Comparison of ENCODE assay signal across 8 cellular contexts in the genomic region with DNA sequence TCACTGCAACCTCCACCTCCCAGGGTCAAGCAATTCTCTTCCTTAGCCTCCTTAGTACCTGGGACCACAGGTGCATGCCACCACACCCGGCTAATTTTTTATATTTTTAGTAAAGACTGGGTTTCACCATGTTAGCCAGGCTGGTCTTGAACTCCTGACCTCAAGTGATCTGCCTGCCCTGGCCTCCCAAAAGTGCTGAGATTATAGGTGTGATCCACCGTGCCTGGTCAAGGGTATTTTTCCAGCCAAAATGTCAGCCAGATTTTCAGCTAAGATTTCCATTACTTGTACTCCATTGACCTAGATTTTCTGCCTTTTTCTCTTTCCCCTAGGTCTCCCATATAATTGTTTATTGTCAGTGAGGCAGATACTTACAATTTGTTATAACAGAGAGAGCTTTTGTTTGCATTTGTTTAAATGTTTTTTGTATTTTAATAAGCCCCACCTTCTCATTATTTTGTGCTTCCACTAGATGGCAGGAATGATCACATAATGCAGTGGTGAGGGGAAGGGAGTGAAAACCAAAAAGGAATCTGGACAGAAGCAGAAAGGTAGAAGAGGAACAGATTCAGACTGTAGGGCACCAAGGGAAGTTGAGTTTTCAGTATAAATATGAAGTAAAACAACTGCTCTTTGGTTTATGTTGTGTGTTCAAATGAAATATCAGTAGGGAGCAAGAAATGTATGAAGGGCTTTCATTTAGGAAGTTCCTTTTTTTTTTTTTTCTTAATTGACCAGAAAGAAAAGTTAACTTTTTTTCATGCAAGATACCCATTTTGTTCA. TPM values are rescaled to one million over a fixed set of nuclear protein-coding genes. Genes with fewer than 3 reads are reported as not detected.
A peak's percentile ranks its signal among the peaks of the same experiment; 100 is the strongest.
DNase-seq lines count a peak whose midpoint lies in the region; ATAC-seq, FAIRE-seq and TF ChIP-seq lines count a peak whose summit lies in the region.

No MANE protein-coding gene starts in this region.

- H3K4me1 ChIP-seq in A549 (no peaks in the 10 kb centered on the region; the same call in 2 of the 3 replicates), MM.1S (ENCODE audit: low read length) (no peaks in the 10 kb centered on the region), foreskin keratinocyte (no peaks in the 10 kb centered on the region)

- POLR2A ChIA-PET in A549 (lab: Yijun Ruan, JAX) = no interaction called here

- H3K9me3 ChIP-seq in A549 (no peaks in the 10 kb centered on the region), MM.1S (replicated peaks; ENCODE audit: insufficient read depth, low read length) (no peaks in the 10 kb centered on the region)

- WGBS in A549 (ENCODE audit: missing lambda C conversion rate) = 60% methylated on average over 2 of the region's 2 CpGs

- no peak overlapping the region for H3K4me3 Mint-ChIP-seq in progenitor cell of endocrine pancreas (ENCODE audit: low read depth)
- no peak overlapping the region for H3K4me3 Mint-ChIP-seq in activated naive CD4-positive, alpha-beta T cell treated with anti-CD3 and anti-CD28 coated beads for 36 hours

- no peak overlapping the region for H3K4me3 ChIP-seq in A549
- H3K4me3 ChIP-seq in MM.1S (ENCODE audit: low read length) = no peak overlapping the region

- H3K27ac Mint-ChIP-seq in progenitor cell of endocrine pancreas = no peak overlapping the region
- no peak overlapping the region for H3K27ac Mint-ChIP-seq in activated naive CD4-positive, alpha-beta T cell treated with anti-CD3 and anti-CD28 coated beads for 36 hours

- TF ChIP-seq POLR2A in A549 (IDR thresholded peaks at IDR 0.05; ENCODE audit: low read length) = no peak

- H3K79me2 ChIP-seq in MM.1S (ENCODE audit: low read length) = no peaks in the 10 kb centered on the region

- H3F3A ChIP-seq in MM.1S (ENCODE audit: insufficient read depth, low read length) = no peaks in the 10 kb centered on the region

- FAIRE-seq in A549 (lab: Jason Lieb, UNC) (no peak), TTC549 (lab: Jason Lieb, UNC) (peak; percentile 90)

- H3K36me3 ChIP-seq in MM.1S (replicated peaks; ENCODE audit: insufficient read depth, low read length) = peaks cover 3% of the 10 kb centered on the region; the same call in 1 of the 2 replicates

- no peak overlapping the region for H3K4me2 ChIP-seq in A549
- no peak overlapping the region for H3K4me2 ChIP-seq in MM.1S (ENCODE audit: low read depth, low read length)

- peak; percentile 61 to 66 for TF ChIP-seq RAD21 in A549 (conservative IDR thresholded peaks at IDR 0.05 in 1 of 2, IDR thresholded peaks at IDR 0.05 in 1 of 2)

- peak; percentile 81 to 82 for ATAC-seq in A549
- ATAC-seq in foreskin keratinocyte = peak; percentile 55

- CTCF ChIA-PET in A549 (lab: Yijun Ruan, JAX) = interaction anchor here (0.6 to 2.4 kb wide), 25 partner anchors 8 to 1033 kb away, joined by 3 to 14 read pairs (median 4); a partner anchor contains a TSS
- CTCF ChIA-PET in activated naive CD4-positive, alpha-beta T cell treated with anti-CD3 and anti-CD28 coated beads for 36 hours (lab: Charles Lee) = interaction anchor here (0.6 to 3.7 kb wide), 27 partner anchors 10 to 1032 kb away, joined by 3 to 20 read pairs (median 4); no protein-coding TSS in a partner anchor

- H3K27ac ChIP-seq in A549 (no peak overlapping the region), MM.1S (ENCODE audit: low read length) (no peak overlapping the region), foreskin keratinocyte (no peak overlapping the region)

- no peaks in the 10 kb centered on the region for H3K27me3 Mint-ChIP-seq in progenitor cell of endocrine pancreas
- no peaks in the 10 kb centered on the region for H3K27me3 Mint-ChIP-seq in activated naive CD4-positive, alpha-beta T cell treated with anti-CD3 and anti-CD28 coated beads for 36 hours (ENCODE audit: low read depth)

- H4K20me1 ChIP-seq in MM.1S (ENCODE audit: insufficient read depth, low read length) = no peaks in the 10 kb centered on the region

- TF ChIP-seq CTCF in A549 (IDR thresholded peaks at IDR 0.05) = peak; percentile 66
- TF ChIP-seq CTCF in MM.1S (IDR thresholded peaks at IDR 0.05; ENCODE audit: low read length) = peak; percentile 63
- peak; percentile 81 for TF ChIP-seq CTCF in foreskin keratinocyte (conservative IDR thresholded peaks at IDR 0.05)
- TF ChIP-seq CTCF in progenitor cell of endocrine pancreas (IDR thresholded peaks at IDR 0.05; ENCODE audit: unreplicated experiment) = peak; percentile 73

- H3K27me3 ChIP-seq in MM.1S (replicated peaks; ENCODE audit: insufficient read depth, low read length) (no peaks in the 10 kb centered on the region), foreskin keratinocyte (no peaks in the 10 kb centered on the region)

- no peak overlapping the region for H3K9ac ChIP-seq in MM.1S (ENCODE audit: low read length)

- no peaks in the 10 kb centered on the region for H3K9me3 Mint-ChIP-seq in progenitor cell of endocrine pancreas (ENCODE audit: low read depth)
- H3K9me3 Mint-ChIP-seq in activated naive CD4-positive, alpha-beta T cell treated with anti-CD3 and anti-CD28 coated beads for 36 hours = no peaks in the 10 kb centered on the region

- H2AFZ ChIP-seq in MM.1S (ENCODE audit: low read length) = no peak overlapping the region

- no peak for TF ChIP-seq EP300 in A549 (IDR thresholded peaks at IDR 0.05)

- H3K36me3 Mint-ChIP-seq in progenitor cell of endocrine pancreas (ENCODE audit: insufficient read depth) = peaks cover 19% of the 10 kb centered on the region
- peaks cover 28% of the 10 kb centered on the region for H3K36me3 Mint-ChIP-seq in activated naive CD4-positive, alpha-beta T cell treated with anti-CD3 and anti-CD28 coated beads for 36 hours (ENCODE audit: low read depth)

- no peaks in the 10 kb centered on the region for H3K9me2 ChIP-seq in MM.1S (replicated peaks; ENCODE audit: insufficient read depth, low read length)

- H3K4me1 Mint-ChIP-seq in progenitor cell of endocrine pancreas (ENCODE audit: low read depth) = peaks cover 2% of the 10 kb centered on the region
- H3K4me1 Mint-ChIP-seq in activated naive CD4-positive, alpha-beta T cell treated with anti-CD3 and anti-CD28 coated beads for 36 hours (ENCODE audit: low read depth) = peaks cover 6% of the 10 kb centered on the region

- DNase-seq in A549 (ENCODE audit: low read depth in 1 of 2, low spot score in 1 of 2) = peak; percentile 27 to 30
- DNase-seq in GM03348 (ENCODE audit: low spot score) = peak; percentile 78
- peak; percentile 35 for DNase-seq in MM.1S
- DNase-seq in foreskin keratinocyte = peak in 1 of 2 donors; percentile 33
- no peak for DNase-seq in progenitor cell of endocrine pancreas (ENCODE audit: low spot score, unreplicated experiment)
- no peak for DNase-seq in mesenteric fat pad (ENCODE audit: low spot score)
- no peak for DNase-seq in activated naive CD4-positive, alpha-beta T cell treated with anti-CD3 and anti-CD28 coated beads for 36 hours

- intact Hi-C loops in activated naive CD4-positive, alpha-beta T cell treated with anti-CD3 and anti-CD28 coated beads for 36 hours (cut with micrococcal nuclease) = loop anchor here (1.0 to 10.0 kb wide), 3 partner anchors 199 to 1033 kb away; a partner anchor contains a TSS

TF ChIP-seq in A549, 52 proteins besides CTCF, POLR2A, EP300 and RAD21:
- peak; percentile 50 for TF ChIP-seq SMC3 (IDR thresholded peaks at IDR 0.05)
- TF ChIP-seq, protein P1, sequence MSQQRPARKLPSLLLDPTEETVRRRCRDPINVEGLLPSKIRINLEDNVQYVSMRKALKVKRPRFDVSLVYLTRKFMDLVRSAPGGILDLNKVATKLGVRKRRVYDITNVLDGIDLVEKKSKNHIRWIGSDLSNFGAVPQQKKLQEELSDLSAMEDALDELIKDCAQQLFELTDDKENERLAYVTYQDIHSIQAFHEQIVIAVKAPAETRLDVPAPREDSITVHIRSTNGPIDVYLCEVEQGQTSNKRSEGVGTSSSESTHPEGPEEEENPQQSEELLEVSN (IDR thresholded peaks at IDR 0.05; ENCODE audit: borderline replicate concordance, low read depth) = no peak
TF ChIP-seq in A549: peak in this region for 1.

RNA-seq across cellular contexts. Expression of a gene that starts 29.7 kb away (rescaled TPM):
- 35.8 and 58.3 TPM in 2 replicates for polyA plus RNA-seq in A549 (2011; rRNA removed)
- 8.7 and 9.7 TPM in 2 replicates for polyA plus RNA-seq in A549 (2012; cell fraction: cytosol; rRNA removed)
- polyA plus RNA-seq in A549 (2012; cell fraction: nucleus; rRNA removed) = 3.2 and 6.0 TPM in 2 replicates
- polyA plus RNA-seq in A549 (2017; fragmentation: RNase III; extraction: RNeasy Plus Mini Kit Qiagen cat#74134 plus additional on column Dnase treatment) = 26.5 to 35.8 TPM (median 26.8 TPM) in 3 replicates
- polyA minus RNA-seq in A549 (2011; rRNA and poly(A)+ RNA removed) = 7.5 and 8.9 TPM in 2 replicates
- total RNA-seq in foreskin keratinocyte = 44.1 and 44.3 TPM in 2 replicates
- polyA plus RNA-seq in foreskin keratinocyte = 32.2 and 44.4 TPM in 2 replicates
- 22.2 and 23.6 TPM in 2 replicates for total RNA-seq in progenitor cell of endocrine pancreas
- 33.1 TPM for total RNA-seq in mesenteric fat pad
- total RNA-seq in activated naive CD4-positive, alpha-beta T cell treated with anti-CD3 and anti-CD28 coated beads for 36 hours = 10 to 100 TPM; 43.5 to 45.8 TPM

RNA-seq across cellular contexts. Expression of a gene that starts 53.0 kb away (rescaled TPM):
- polyA plus RNA-seq in A549 (2011; rRNA removed) = 59.9 and 105 TPM in 2 replicates
- polyA plus RNA-seq in A549 (2012; cell fraction: cytosol; rRNA removed) = 22.5 and 34.3 TPM in 2 replicates
- 3.9 and 9.3 TPM in 2 replicates for polyA plus RNA-seq in A549 (2012; cell fraction: nucleus; rRNA removed)
- 105 to 112 TPM (median 110 TPM) in 3 replicates for polyA plus RNA-seq in A549 (2017; fragmentation: RNase III; extraction: RNeasy Plus Mini Kit Qiagen cat#74134 plus additional on column Dnase treatment)
- 5.4 and 7.6 TPM in 2 replicates for polyA minus RNA-seq in A549 (2011; rRNA and poly(A)+ RNA removed)
- 69.7 and 73.0 TPM in 2 replicates for total RNA-seq in foreskin keratinocyte
- 88.6 and 88.8 TPM in 2 replicates for polyA plus RNA-seq in foreskin keratinocyte
- 93.9 and 94.2 TPM in 2 replicates for total RNA-seq in progenitor cell of endocrine pancreas
- total RNA-seq in mesenteric fat pad = 69.0 TPM
- 10 to 100 TPM; 81.6 to 84.7 TPM for total RNA-seq in activated naive CD4-positive, alpha-beta T cell treated with anti-CD3 and anti-CD28 coated beads for 36 hours

Comparison
In these comparisons a context has a peak if more than half of its experiments do, and no peak if none do; other contexts are left out.
1. DNase-seq: peak in A549 (2 of 2), GM03348 (single experiment) and MM.1S (single experiment); none in progenitor cell of endocrine pancreas (single experiment), mesenteric fat pad (single experiment) and activated naive CD4-positive, alpha-beta T cell treated with anti-CD3 and anti-CD28 coated beads for 36 hours (single experiment).
2. Peak in every context shown above with its lines, with median percentiles within 50 percentile points of each other: CTCF ChIP-seq.